Comparison of ENCODE assay signal across 9 cellular contexts in genomic region chr5:168227973-168228615, GRCh38.
DNase-seq lines count a peak whose midpoint lies in the region; ATAC-seq and TF ChIP-seq lines count a peak whose summit lies in the region.
"Had no signal": no experiment of that assay in that cellular context is flagged by ENCODE, and none has a peak within 500 bp of the region (broad histone marks: within the 10 kb centered on the region; RNA-seq: fewer than 3 reads in every experiment).

No MANE protein-coding gene starts in this region.

- no peaks in the 10 kb centered on the region for H3K4me1 ChIP-seq in tibial artery

- peak; percentile 90 for DNase-seq in CD1c-positive myeloid dendritic cell (ENCODE audit: extremely low spot score)
- peak; percentile 52 to 55 for DNase-seq in activated T-cell treated with anti-CD3 and anti-CD28 coated beads, Interleukin-2, amount 50 U/mL, for 48 hours
- no peak for DNase-seq in DMS53 (lab: John Stamatoyannopoulos, UW)
- no peak for DNase-seq in cerebellum (ENCODE audit: low spot score)
- DNase-seq in tibial artery: no peak
- no peak for DNase-seq in NCI-H2029 (lab: John Stamatoyannopoulos, UW)
- DNase-seq: stimulated activated CD4-positive, alpha-beta T cell treated with anti-CD3 and anti-CD28 coated beads, Interleukin-4, amount 100 ng/mL, for 1 hour had no signal

- H3K9me3 ChIP-seq in tibial artery: no peaks in the 10 kb centered on the region

- peak; percentile 100 for ATAC-seq in GM19372 (IDR thresholded peaks at IDR 0.05; ENCODE audit: low read depth, unreplicated experiment)
- peak; percentile 100 for ATAC-seq in HG03095 (IDR thresholded peaks at IDR 0.05; ENCODE audit: unreplicated experiment)

- no peaks in the 10 kb centered on the region for H3K36me3 ChIP-seq in tibial artery

- TF ChIP-seq CTCF in tibial artery (IDR thresholded peaks at IDR 0.05): no peak

- no peak overlapping the region for H3K4me3 ChIP-seq in tibial artery

- peaks cover 0 to 19% of the 10 kb centered on the region in 2 donors for H3K27me3 ChIP-seq in tibial artery

- H3K27ac ChIP-seq in tibial artery: no peak overlapping the region

- intact Hi-C loops in tibial artery (cut with DNase I; ENCODE audit: low total_unique reads): no loop called here

Comparison
In these comparisons a context has a peak if more than half of its experiments do, and no peak if none do; other contexts are left out.
1. DNase-seq: peak in CD1c-positive myeloid dendritic cell (single experiment) and activated T-cell treated with anti-CD3 and anti-CD28 coated beads, Interleukin-2, amount 50 U/mL, for 48 hours (2 of 2); none in DMS53 (single experiment), cerebellum (single experiment), tibial artery (0 of 2) and NCI-H2029 (single experiment).